Comparison of ENCODE assay signal across 21 cellular contexts in the genomic region with DNA sequence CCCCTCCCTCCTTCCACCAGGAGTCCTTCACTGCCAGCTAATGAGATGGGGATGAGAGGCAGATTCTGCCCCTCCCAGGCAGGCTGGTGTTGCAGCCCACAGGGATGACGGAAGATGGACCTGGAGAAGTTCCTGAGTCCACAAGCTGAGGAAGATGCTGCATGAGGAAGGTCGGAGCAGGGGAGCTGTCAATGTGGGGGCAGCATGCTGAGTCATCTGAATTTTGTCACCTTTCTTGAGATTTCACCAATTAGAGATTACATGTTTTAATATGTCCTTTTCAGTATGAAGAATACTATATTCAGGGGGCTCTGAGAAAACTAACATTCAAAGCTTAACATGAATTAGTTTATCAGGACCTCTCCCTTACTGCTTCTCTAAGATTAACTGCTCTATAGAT.
"Had no signal": no experiment of that assay in that cellular context is flagged by ENCODE, and none has a peak within 500 bp of the region (broad histone marks: within the 10 kb centered on the region; RNA-seq: fewer than 3 reads in every experiment).

No MANE protein-coding gene starts in this region.

- H3K9ac ChIP-seq: neural progenitor cell had no signal

- H2AFZ ChIP-seq: neural progenitor cell had no signal

- H3K4me3 Mint-ChIP-seq: activated CD4-positive, alpha-beta T cell treated with anti-CD3 and anti-CD28 coated beads, Interleukin-2, amount 10 ng/mL, durations not matched to agents 24 days and 14 days; activated CD8-positive, alpha-beta T cell treated with anti-CD3 and anti-CD28 coated beads for 36 hours; activated naive CD4-positive, alpha-beta T cell treated with anti-CD3 and anti-CD28 coated beads for 36 hours; activated T-cell treated with anti-CD3 and anti-CD28 coated beads, Interleukin-2, amount 50 U/mL, for 4 hours; brain; endodermal cell; immature natural killer cell; memory B cell; neural progenitor cell had no signal

- H3K27ac Mint-ChIP-seq: activated CD4-positive, alpha-beta T cell treated with anti-CD3 and anti-CD28 coated beads, Interleukin-2, amount 10 ng/mL, durations not matched to agents 24 days and 14 days; activated CD8-positive, alpha-beta T cell treated with anti-CD3 and anti-CD28 coated beads for 36 hours; activated naive CD4-positive, alpha-beta T cell treated with anti-CD3 and anti-CD28 coated beads for 36 hours; endodermal cell had no signal

- H3K27me3 ChIP-seq: colonic mucosa, gastrocnemius medialis, heart left ventricle, neural progenitor cell, spleen, tibial nerve, uterus had no signal

- H3K4me1 ChIP-seq: colonic mucosa, uterus had no signal

- H3K36me3 ChIP-seq: colonic mucosa, gastrocnemius medialis, heart left ventricle, neural progenitor cell, spleen, tibial nerve, uterus had no signal

- H3K9me3 ChIP-seq: colonic mucosa, gastrocnemius medialis, heart left ventricle, spleen, tibial nerve, uterus had no signal

- H3K27ac ChIP-seq: colonic mucosa, neural progenitor cell, tibial nerve, uterus had no signal

- ATAC-seq: activated CD8-positive, alpha-beta T cell treated with anti-CD3 and anti-CD28 coated beads for 36 hours; activated T-cell treated with anti-CD3 and anti-CD28 coated beads, Interleukin-2, amount 50 U/mL, for 4 hours; sciatic nerve had no signal

- H3K36me3 Mint-ChIP-seq: brain, neural progenitor cell had no signal

- DNase-seq: activated CD4-positive, alpha-beta T cell treated with anti-CD3 and anti-CD28 coated beads, Interleukin-2, amount 10 ng/mL, durations not matched to agents 24 days and 14 days; activated CD8-positive, alpha-beta T cell treated with anti-CD3 and anti-CD28 coated beads for 36 hours; activated naive CD4-positive, alpha-beta T cell treated with anti-CD3 and anti-CD28 coated beads for 36 hours; activated T-cell treated with anti-CD3 and anti-CD28 coated beads, Interleukin-2, amount 50 U/mL, for 4 hours; anterior cingulate cortex; colonic mucosa; endodermal cell; erythroblast; gastrocnemius medialis; heart left ventricle; immature natural killer cell; spleen; stimulated activated naive CD4-positive, alpha-beta T cell treated with Interleukin-2 at 50 U/mL for 16 hours; T-helper 1 cell; T-helper 9 cell; uterus had no signal

- H3K4me3 ChIP-seq: colonic mucosa, gastrocnemius medialis, heart left ventricle, neural progenitor cell, spleen, tibial nerve, uterus had no signal

- H3K9me3 Mint-ChIP-seq: activated CD4-positive, alpha-beta T cell treated with anti-CD3 and anti-CD28 coated beads, Interleukin-2, amount 10 ng/mL, durations not matched to agents 24 days and 14 days; activated CD8-positive, alpha-beta T cell treated with anti-CD3 and anti-CD28 coated beads for 36 hours; activated naive CD4-positive, alpha-beta T cell treated with anti-CD3 and anti-CD28 coated beads for 36 hours; activated T-cell treated with anti-CD3 and anti-CD28 coated beads, Interleukin-2, amount 50 U/mL, for 4 hours; brain; endodermal cell; immature natural killer cell; memory B cell; neural progenitor cell had no signal

- H3K27me3 Mint-ChIP-seq: activated CD4-positive, alpha-beta T cell treated with anti-CD3 and anti-CD28 coated beads, Interleukin-2, amount 10 ng/mL, durations not matched to agents 24 days and 14 days; activated CD8-positive, alpha-beta T cell treated with anti-CD3 and anti-CD28 coated beads for 36 hours; memory B cell had no signal
